Comparison of ENCODE assay signal across 13 cellular contexts in the genomic region with DNA sequence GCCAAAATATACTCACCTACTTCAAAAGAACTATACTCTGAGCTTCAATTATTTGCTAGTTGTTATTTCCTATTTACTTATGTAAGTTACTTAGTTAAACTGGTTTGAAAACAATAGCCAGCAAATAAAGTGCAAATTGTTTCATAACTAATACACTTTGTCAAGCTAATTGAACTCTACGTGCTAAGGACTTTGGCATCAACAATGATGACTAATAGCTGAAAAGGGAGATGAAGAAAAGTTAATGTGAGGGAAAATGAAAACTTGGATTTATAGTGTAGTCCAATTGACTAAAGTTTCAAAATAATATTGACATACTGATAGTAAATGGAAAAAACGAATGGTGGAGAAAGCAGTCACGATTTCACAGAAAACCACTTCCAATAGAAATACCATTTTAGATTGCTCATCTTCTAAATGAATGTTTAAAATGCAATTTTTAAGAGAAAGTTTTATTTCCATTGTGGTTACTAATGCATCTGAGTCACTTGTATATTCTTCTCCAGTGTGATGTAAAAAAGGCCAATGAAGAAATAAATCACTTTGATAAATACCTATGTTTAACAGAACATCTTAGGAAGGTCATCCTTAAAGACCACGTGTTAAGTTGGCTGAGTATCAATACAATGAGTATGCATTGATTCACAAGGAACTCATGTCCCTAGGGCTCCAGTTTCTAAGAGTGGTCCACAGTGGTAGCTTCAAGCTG.
DNase-seq lines count a peak whose midpoint lies in the region; ATAC-seq and TF ChIP-seq lines count a peak whose summit lies in the region.
"Had no signal": no experiment of that assay in that cellular context is flagged by ENCODE, and none has a peak within 500 bp of the region (broad histone marks: within the 10 kb centered on the region; RNA-seq: fewer than 3 reads in every experiment).

No MANE protein-coding gene starts in this region.

- no peak overlapping the region for H3K4me3 ChIP-seq in GM23248
- H3K4me3 ChIP-seq in skeletal muscle satellite cell (ENCODE audit: low read length): no peak overlapping the region
- H3K4me3 ChIP-seq in colonic mucosa: no peak overlapping the region

- H3K9me3 ChIP-seq in GM23248 (ENCODE audit: low read depth) (no peaks in the 10 kb centered on the region), skeletal muscle satellite cell (replicated peaks; ENCODE audit: low read length) (no peaks in the 10 kb centered on the region), colonic mucosa (no peaks in the 10 kb centered on the region)

- no peak overlapping the region for H3K9ac ChIP-seq in GM23248
- peak overlapping the region; percentile 72 for H3K9ac ChIP-seq in skeletal muscle satellite cell (ENCODE audit: low read depth, low read length)
- no peak overlapping the region for H3K9ac ChIP-seq in colonic mucosa (ENCODE audit: low read depth in 2 of 2, low read length in 2 of 2)

- intact Hi-C loops in colonic mucosa (cut with DNase I): no loop called here

- H3K4me2 ChIP-seq in GM23248 (ENCODE audit: unreplicated experiment): peak overlapping the region; percentile 38
- H3K4me2 ChIP-seq in skeletal muscle satellite cell (ENCODE audit: low read length): peak overlapping the region; percentile 39

- H3K4me1 ChIP-seq in GM23248 (ENCODE audit: insufficient read depth) (peaks cover 45% of the 10 kb centered on the region), skeletal muscle satellite cell (ENCODE audit: control insufficient read depth, insufficient read depth, low read length) (peaks cover 48% of the 10 kb centered on the region), colonic mucosa (no peaks in the 10 kb centered on the region)

- H3K36me3 ChIP-seq in GM23248 (ENCODE audit: low read depth): no peaks in the 10 kb centered on the region
- no peaks in the 10 kb centered on the region for H3K36me3 ChIP-seq in skeletal muscle satellite cell (ENCODE audit: insufficient read depth, low read length)
- no peaks in the 10 kb centered on the region for H3K36me3 ChIP-seq in colonic mucosa

- TF ChIP-seq CTCF in colonic mucosa (IDR thresholded peaks at IDR 0.05): no peak

- in situ Hi-C loops in GM23248 (cut with MboI): no loop called here

- H3K79me2 ChIP-seq in GM23248 (ENCODE audit: insufficient read depth): no peaks in the 10 kb centered on the region

- no peaks in the 10 kb centered on the region for H3K9me2 ChIP-seq in GM23248 (ENCODE audit: insufficient read depth)

- peak overlapping the region; percentile 68 for H3K27ac ChIP-seq in GM23248
- no peak overlapping the region for H3K27ac ChIP-seq in colonic mucosa

- ATAC-seq in SK-N-SH treated with all-trans-retinoic acid at 6 μM for 48 hours (peak; percentile 72), HG03045 (IDR thresholded peaks at IDR 0.05; ENCODE audit: unreplicated experiment) (no peak)
- ATAC-seq: activated CD8-positive, alpha-beta memory T cell treated with anti-CD3 and anti-CD28 coated beads, Interleukin-2, amount 10 ng/mL, durations not matched to agents 7 days and 5 days; sciatic nerve had no signal

- H3F3A ChIP-seq in GM23248 (ENCODE audit: insufficient read depth): peaks cover 46% of the 10 kb centered on the region

- no peaks in the 10 kb centered on the region for H3K27me3 ChIP-seq in GM23248 (replicated peaks; ENCODE audit: insufficient read depth)
- no peaks in the 10 kb centered on the region for H3K27me3 ChIP-seq in skeletal muscle satellite cell (ENCODE audit: control insufficient read depth, insufficient read depth, low read length)
- no peaks in the 10 kb centered on the region for H3K27me3 ChIP-seq in colonic mucosa

- WGBS in GM23248 (ENCODE audit: low coverage in 1 of 2, low lambda C conversion rate in 2 of 2, missing lambda C conversion rate in 2 of 2), 2 experiments: 1% methylated on average over 4 of the region's 4 CpGs

- H2AFZ ChIP-seq in GM23248: no peak overlapping the region

- peak; percentile 93 for DNase-seq in GM23248
- DNase-seq in fibroblast of gingiva (ENCODE audit: low read depth): peak; percentile 41
- no peak for DNase-seq in DMS53 (lab: John Stamatoyannopoulos, UW)
- no peak for DNase-seq in GF-D8 (lab: John Stamatoyannopoulos, UW)
- DNase-seq in colonic mucosa: no peak
- DNase-seq: activated CD8-positive, alpha-beta memory T cell treated with anti-CD3 and anti-CD28 coated beads, Interleukin-2, amount 10 ng/mL, durations not matched to agents 7 days and 5 days; activated naive CD4-positive, alpha-beta T cell; central memory CD4-positive, alpha-beta T cell; stimulated activated naive CD4-positive, alpha-beta T cell had no signal

- H4K20me1 ChIP-seq in GM23248 (ENCODE audit: insufficient read depth): no peaks in the 10 kb centered on the region

TF ChIP-seq in SK-N-SH treated with all-trans-retinoic acid at 6 μM for 48 hours, 23 proteins besides CTCF, POLR2A, EP300 and RAD21:
- TF ChIP-seq RARB (CRISPR knock-in tag; IDR thresholded peaks at IDR 0.05) (no peak), POU6F1 (CRISPR knock-in tag; IDR thresholded peaks at IDR 0.05; ENCODE audit: borderline replicate concordance, low read depth) (no peak), GLIS3 (CRISPR knock-in tag; IDR thresholded peaks at IDR 0.05) (no peak), ZC3H10 (CRISPR knock-in tag; IDR thresholded peaks at IDR 0.05) (0 out of 2 replicates have a peak, but pooled peaks have one; percentile 28), ZFP3 (CRISPR knock-in tag; IDR thresholded peaks at IDR 0.05) (no peak), TOX (CRISPR knock-in tag; IDR thresholded peaks at IDR 0.05; ENCODE audit: borderline replicate concordance) (peak; percentile 67; the same call in 1 of the 2 replicates), ISL1 (CRISPR knock-in tag; IDR thresholded peaks at IDR 0.05) (peak; percentile 87), ZNF70 (CRISPR knock-in tag; IDR thresholded peaks at IDR 0.05) (no peak)
- TF ChIP-seq, protein P1, sequence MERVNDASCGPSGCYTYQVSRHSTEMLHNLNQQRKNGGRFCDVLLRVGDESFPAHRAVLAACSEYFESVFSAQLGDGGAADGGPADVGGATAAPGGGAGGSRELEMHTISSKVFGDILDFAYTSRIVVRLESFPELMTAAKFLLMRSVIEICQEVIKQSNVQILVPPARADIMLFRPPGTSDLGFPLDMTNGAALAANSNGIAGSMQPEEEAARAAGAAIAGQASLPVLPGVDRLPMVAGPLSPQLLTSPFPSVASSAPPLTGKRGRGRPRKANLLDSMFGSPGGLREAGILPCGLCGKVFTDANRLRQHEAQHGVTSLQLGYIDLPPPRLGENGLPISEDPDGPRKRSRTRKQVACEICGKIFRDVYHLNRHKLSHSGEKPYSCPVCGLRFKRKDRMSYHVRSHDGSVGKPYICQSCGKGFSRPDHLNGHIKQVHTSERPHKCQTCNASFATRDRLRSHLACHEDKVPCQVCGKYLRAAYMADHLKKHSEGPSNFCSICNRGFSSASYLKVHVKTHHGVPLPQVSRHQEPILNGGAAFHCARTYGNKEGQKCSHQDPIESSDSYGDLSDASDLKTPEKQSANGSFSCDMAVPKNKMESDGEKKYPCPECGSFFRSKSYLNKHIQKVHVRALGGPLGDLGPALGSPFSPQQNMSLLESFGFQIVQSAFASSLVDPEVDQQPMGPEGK (CRISPR knock-in tag; IDR thresholded peaks at IDR 0.05; ENCODE audit: borderline replicate concordance): no peak

Comparison
In these comparisons a context has a peak if more than half of its experiments do, and no peak if none do; other contexts are left out.
1. DNase-seq: peak in GM23248 (single experiment) and fibroblast of gingiva (single experiment); none in DMS53 (single experiment), GF-D8 (single experiment) and colonic mucosa (single experiment).